18 cellular contexts compared by ENCODE assay signal in genomic region chr2:236449167-236449586, GRCh38.
A peak's percentile ranks its signal among the peaks of the same experiment; 100 is the strongest.
DNase-seq lines count a peak whose midpoint lies in the region; ATAC-seq and TF ChIP-seq lines count a peak whose summit lies in the region.
"Had no signal": no experiment of that assay in that cellular context is flagged by ENCODE, and none has a peak within 500 bp of the region (broad histone marks: within the 10 kb centered on the region; RNA-seq: fewer than 3 reads in every experiment).

No MANE protein-coding gene starts in this region.

- no peaks in the 10 kb centered on the region for H3K9me3 Mint-ChIP-seq in activated naive CD8-positive, alpha-beta T cell treated with anti-CD3 and anti-CD28 coated beads, Interleukin-2, amount 50 U/mL, for 24 hours
- H3K9me3 Mint-ChIP-seq in activated naive CD8-positive, alpha-beta T cell treated with anti-CD3 and anti-CD28 coated beads for 36 hours = no peaks in the 10 kb centered on the region
- H3K9me3 Mint-ChIP-seq: activated CD4-positive, alpha-beta T cell treated with anti-CD3 and anti-CD28 coated beads, Interleukin-2, amount 10 ng/mL, durations not matched to agents 7 days and 5 days; immature natural killer cell; natural killer cell had no signal

- H3K27ac ChIP-seq in mesendoderm (ENCODE audit: low read depth, low read length) = no peak overlapping the region
- no peak overlapping the region for H3K27ac ChIP-seq in Karpas-422 (ENCODE audit: low read length)
- no peak overlapping the region for H3K27ac ChIP-seq in uterus
- no peak overlapping the region for H3K27ac ChIP-seq in left ventricle myocardium inferior (replicated peaks)
- H3K27ac ChIP-seq: heart left ventricle, spleen, upper lobe of right lung had no signal

- H3K9ac ChIP-seq in mesendoderm (ENCODE audit: low read length) (no peak overlapping the region), Karpas-422 (ENCODE audit: low read length) (no peak overlapping the region)

- H2BK15ac ChIP-seq in mesendoderm (replicated peaks; ENCODE audit: low read depth) = no peak overlapping the region

- no peak for TF ChIP-seq CTCF in uterus (IDR thresholded peaks at IDR 0.05)
- no peak for TF ChIP-seq CTCF in left ventricle myocardium inferior (IDR thresholded peaks at IDR 0.05; ENCODE audit: borderline replicate concordance)

- in situ Hi-C loops in T47D (cut with HindIII; ENCODE audit: low pct_unique_long_range_greater_than_20kb, low sequenced_read_pairs) = no loop called here

- intact Hi-C loops in uterus (cut with DNase I; ENCODE audit: low total_unique reads) (no loop called here), left ventricle myocardium inferior (cut with micrococcal nuclease) (no loop called here)

- no peaks in the 10 kb centered on the region for H3K79me1 ChIP-seq in mesendoderm (ENCODE audit: low read length)

- no peak overlapping the region for H2AFZ ChIP-seq in Karpas-422 (ENCODE audit: low read length)

- H3K36me3 Mint-ChIP-seq in activated naive CD8-positive, alpha-beta T cell treated with anti-CD3 and anti-CD28 coated beads, Interleukin-2, amount 50 U/mL, for 24 hours (ENCODE audit: low read depth) = no peaks in the 10 kb centered on the region
- peaks cover 2% of the 10 kb centered on the region for H3K36me3 Mint-ChIP-seq in activated naive CD8-positive, alpha-beta T cell treated with anti-CD3 and anti-CD28 coated beads for 36 hours
- H3K36me3 Mint-ChIP-seq: CD4-positive, CD25-positive, alpha-beta regulatory T cell; immature natural killer cell; natural killer cell had no signal

- no peaks in the 10 kb centered on the region for H3K4me1 Mint-ChIP-seq in activated naive CD8-positive, alpha-beta T cell treated with anti-CD3 and anti-CD28 coated beads, Interleukin-2, amount 50 U/mL, for 24 hours
- no peaks in the 10 kb centered on the region for H3K4me1 Mint-ChIP-seq in activated naive CD8-positive, alpha-beta T cell treated with anti-CD3 and anti-CD28 coated beads for 36 hours
- H3K4me1 Mint-ChIP-seq: activated CD4-positive, alpha-beta T cell treated with anti-CD3 and anti-CD28 coated beads, Interleukin-2, amount 10 ng/mL, durations not matched to agents 7 days and 5 days; CD4-positive, CD25-positive, alpha-beta regulatory T cell; immature natural killer cell; natural killer cell had no signal

- H3K4me3 ChIP-seq in mesendoderm (ENCODE audit: low read length) (no peak overlapping the region), Karpas-422 (ENCODE audit: low read length) (no peak overlapping the region), uterus (no peak overlapping the region), left ventricle myocardium inferior (no peak overlapping the region)
- H3K4me3 ChIP-seq: heart left ventricle, spleen, upper lobe of right lung had no signal

- no peak overlapping the region for H2BK5ac ChIP-seq in mesendoderm (ENCODE audit: low read length)

- TF ChIP-seq POLR2A in uterus (IDR thresholded peaks at IDR 0.05) = no peak

- ATAC-seq in activated naive CD8-positive, alpha-beta T cell treated with anti-CD3 and anti-CD28 coated beads, Interleukin-2, amount 50 U/mL, for 24 hours = peak; percentile 52
- ATAC-seq in HG03520 (IDR thresholded peaks at IDR 0.05; ENCODE audit: unreplicated experiment) = no peak
- ATAC-seq: heart left ventricle, natural killer cell, upper lobe of right lung had no signal

- H3K27me3 ChIP-seq in mesendoderm (ENCODE audit: insufficient read depth, low read length, poor library complexity) (no peaks in the 10 kb centered on the region), Karpas-422 (ENCODE audit: low read length) (no peaks in the 10 kb centered on the region), uterus (no peaks in the 10 kb centered on the region), left ventricle myocardium inferior (ENCODE audit: low read depth) (peaks cover 24% of the 10 kb centered on the region)
- H3K27me3 ChIP-seq: heart left ventricle, upper lobe of right lung had no signal

- H3K4ac ChIP-seq in mesendoderm (ENCODE audit: low read depth, low read length) = no peak overlapping the region

- H3K36me3 ChIP-seq in mesendoderm (ENCODE audit: control insufficient read depth, insufficient read depth, low read length) (no peaks in the 10 kb centered on the region), Karpas-422 (ENCODE audit: insufficient read depth, low read length) (no peaks in the 10 kb centered on the region), uterus (no peaks in the 10 kb centered on the region), left ventricle myocardium inferior (no peaks in the 10 kb centered on the region)
- H3K36me3 ChIP-seq: heart left ventricle, spleen, upper lobe of right lung had no signal

- no peaks in the 10 kb centered on the region for H4K20me1 ChIP-seq in Karpas-422 (ENCODE audit: insufficient read depth, low read depth, low read length)

- H3K23ac ChIP-seq in mesendoderm (ENCODE audit: low read length) = no peak overlapping the region

- no peak overlapping the region for H3K27ac Mint-ChIP-seq in activated naive CD8-positive, alpha-beta T cell treated with anti-CD3 and anti-CD28 coated beads, Interleukin-2, amount 50 U/mL, for 24 hours
- no peak overlapping the region for H3K27ac Mint-ChIP-seq in activated naive CD8-positive, alpha-beta T cell treated with anti-CD3 and anti-CD28 coated beads for 36 hours
- H3K27ac Mint-ChIP-seq: activated CD4-positive, alpha-beta T cell treated with anti-CD3 and anti-CD28 coated beads, Interleukin-2, amount 10 ng/mL, durations not matched to agents 7 days and 5 days; immature natural killer cell; natural killer cell had no signal

- no CpG with 5 or more reads among the region's 14 CpGs for WGBS in mesendoderm (ENCODE audit: extremely low coverage, insufficient coverage, low lambda C conversion rate)

- DNase-seq in activated naive CD8-positive, alpha-beta T cell treated with anti-CD3 and anti-CD28 coated beads, Interleukin-2, amount 50 U/mL, for 24 hours = no peak
- DNase-seq in activated naive CD8-positive, alpha-beta T cell treated with anti-CD3 and anti-CD28 coated beads for 36 hours = no peak
- DNase-seq in T47D (ENCODE audit: low read depth in 1 of 2, low spot score in 1 of 2) = peak; percentile 21 to 77
- DNase-seq in mesendoderm = peak; percentile 3
- no peak for DNase-seq in Karpas-422
- DNase-seq in uterus = no peak
- DNase-seq in left ventricle myocardium inferior = no peak
- DNase-seq: activated CD4-positive, alpha-beta T cell treated with anti-CD3 and anti-CD28 coated beads, Interleukin-2, amount 10 ng/mL, durations not matched to agents 7 days and 5 days; activated naive CD4-positive, alpha-beta T cell treated with anti-CD3 and anti-CD28 coated beads, Interleukin-2, amount 50 U/mL, for 16 hours; CD4-positive, CD25-positive, alpha-beta regulatory T cell; heart left ventricle; immature natural killer cell; natural killer cell; NCI-H1930; NCI-H82; spleen; upper lobe of right lung had no signal

- no peak overlapping the region for H4K5ac ChIP-seq in mesendoderm (ENCODE audit: low read length)

- H3K4me2 ChIP-seq in mesendoderm (ENCODE audit: low read length) (no peak overlapping the region), Karpas-422 (ENCODE audit: low read depth, low read length, poor library complexity, severe bottlenecking) (no peak overlapping the region)

- H3K18ac ChIP-seq in mesendoderm (ENCODE audit: low read length) = no peak overlapping the region

- H3K4me1 ChIP-seq in mesendoderm (ENCODE audit: control insufficient read depth, low read depth, low read length) (no peaks in the 10 kb centered on the region), Karpas-422 (ENCODE audit: low read length) (no peaks in the 10 kb centered on the region), uterus (no peaks in the 10 kb centered on the region), left ventricle myocardium inferior (no peaks in the 10 kb centered on the region)
- H3K4me1 ChIP-seq: heart left ventricle, spleen, upper lobe of right lung had no signal

- no peak overlapping the region for H2AK5ac ChIP-seq in mesendoderm (ENCODE audit: low read length)

- no peak overlapping the region for H4K8ac ChIP-seq in mesendoderm (ENCODE audit: low read depth, low read length)

- no peak overlapping the region for H3K4me3 Mint-ChIP-seq in activated naive CD8-positive, alpha-beta T cell treated with anti-CD3 and anti-CD28 coated beads, Interleukin-2, amount 50 U/mL, for 24 hours
- H3K4me3 Mint-ChIP-seq in activated naive CD8-positive, alpha-beta T cell treated with anti-CD3 and anti-CD28 coated beads for 36 hours = no peak overlapping the region
- H3K4me3 Mint-ChIP-seq: activated CD4-positive, alpha-beta T cell treated with anti-CD3 and anti-CD28 coated beads, Interleukin-2, amount 10 ng/mL, durations not matched to agents 7 days and 5 days; immature natural killer cell; natural killer cell had no signal

- H3K9me2 ChIP-seq in Karpas-422 (replicated peaks; ENCODE audit: insufficient read depth, low read length) = no peaks in the 10 kb centered on the region

- no peaks in the 10 kb centered on the region for H3K9me3 ChIP-seq in Karpas-422 (ENCODE audit: low read length)
- H3K9me3 ChIP-seq in uterus = no peaks in the 10 kb centered on the region
- peaks cover 5% of the 10 kb centered on the region for H3K9me3 ChIP-seq in left ventricle myocardium inferior (replicated peaks)
- H3K9me3 ChIP-seq: heart left ventricle, upper lobe of right lung had no signal

- H3K27me3 Mint-ChIP-seq in activated naive CD8-positive, alpha-beta T cell treated with anti-CD3 and anti-CD28 coated beads, Interleukin-2, amount 50 U/mL, for 24 hours = peaks cover 2% of the 10 kb centered on the region
- H3K27me3 Mint-ChIP-seq in activated naive CD8-positive, alpha-beta T cell treated with anti-CD3 and anti-CD28 coated beads for 36 hours = no peaks in the 10 kb centered on the region

- no peaks in the 10 kb centered on the region for H3K79me2 ChIP-seq in mesendoderm (ENCODE audit: control insufficient read depth, insufficient read depth, low read length)
- no peaks in the 10 kb centered on the region for H3K79me2 ChIP-seq in Karpas-422 (ENCODE audit: low read length)

- H2BK120ac ChIP-seq in mesendoderm (ENCODE audit: low read depth, low read length) = no peak overlapping the region

- no peak overlapping the region for H3K56ac ChIP-seq in mesendoderm (ENCODE audit: low read length)

Comparison
In these comparisons a context has a peak if more than half of its experiments do, and no peak if none do; other contexts are left out.
1. DNase-seq: peak in T47D (2 of 2) and mesendoderm (single experiment); none in activated naive CD8-positive, alpha-beta T cell treated with anti-CD3 and anti-CD28 coated beads, Interleukin-2, amount 50 U/mL, for 24 hours (single experiment), activated naive CD8-positive, alpha-beta T cell treated with anti-CD3 and anti-CD28 coated beads for 36 hours (single experiment), Karpas-422 (single experiment), uterus (0 of 2) and left ventricle myocardium inferior (single experiment).